In genomic region chr5:139341187-139341688, GRCh38 we compare ENCODE assay signal across 9 cellular contexts. TPM values are rescaled to one million over a fixed set of nuclear protein-coding genes. Genes with fewer than 3 reads are reported as not detected.
DNase-seq lines count a peak whose midpoint lies in the region; ATAC-seq, FAIRE-seq and TF ChIP-seq lines count a peak whose summit lies in the region.
"Had no signal": no experiment of that assay in that cellular context is flagged by ENCODE, and none has a peak within 500 bp of the region (broad histone marks: within the 10 kb centered on the region; RNA-seq: fewer than 3 reads in every experiment).

No MANE protein-coding gene starts in this region.

- H3K4me3 ChIP-seq in kidney (ENCODE audit: low read length in 2 of 2), result peak overlapping the region; percentile 72 to 99
- H3K4me3 ChIP-seq in thoracic aorta, result peak overlapping the region; percentile 91

- no peak for FAIRE-seq in kidney (lab: Jason Lieb, UNC)

- H3K9me3 ChIP-seq in kidney (ENCODE audit: control insufficient read depth in 1 of 2, low read length in 2 of 2) (no peaks in the 10 kb centered on the region), thoracic aorta (no peaks in the 10 kb centered on the region)

- H3K36me3 ChIP-seq in kidney (ENCODE audit: control insufficient read depth in 1 of 2, insufficient read depth in 2 of 2, low read length in 2 of 2) (no peaks in the 10 kb centered on the region), thoracic aorta (no peaks in the 10 kb centered on the region)

- no peak for DNase-seq in activated T-cell treated with anti-CD3 and anti-CD28 coated beads, Interleukin-2, amount 50 U/mL, for 24 hours
- DNase-seq in activated T-cell treated with anti-CD3 and anti-CD28 coated beads, Interleukin-2, amount 50 U/mL, for 48 hours, result no peak
- no peak for DNase-seq in activated naive CD4-positive, alpha-beta T cell treated with anti-CD3 and anti-CD28 coated beads, Interleukin-2, amount 50 U/mL, for 72 hours (ENCODE audit: low spot score in 2 of 2)
- DNase-seq in kidney (no peak), thoracic aorta (ENCODE audit: low spot score) (no peak), epidermal melanocyte (ENCODE audit: insufficient read length, low spot score) (no peak), A172 (ENCODE audit: low spot score) (no peak)

- peak overlapping the region; percentile 96 for H3K4me3 Mint-ChIP-seq in activated T-cell treated with anti-CD3 and anti-CD28 coated beads, Interleukin-2, amount 50 U/mL, for 24 hours

- H3K4me1 ChIP-seq in kidney (ENCODE audit: control insufficient read depth in 1 of 2, insufficient read depth in 1 of 2, low read depth in 1 of 2, low read length in 2 of 2) (peaks cover 7 to 13% of the 10 kb centered on the region in 2 donors), thoracic aorta (ENCODE audit: control insufficient read depth in 1 of 2, low read depth in 2 of 2) (peaks cover 16 to 42% of the 10 kb centered on the region in 2 donors)

- H3K27me3 ChIP-seq in thoracic aorta (replicated peaks; ENCODE audit: insufficient read depth), result no peaks in the 10 kb centered on the region

- H3K9ac ChIP-seq in kidney (ENCODE audit: low read length in 2 of 2), result peak overlapping the region; percentile 22 to 55

- peaks cover 36% of the 10 kb centered on the region for H3K36me3 Mint-ChIP-seq in activated T-cell treated with anti-CD3 and anti-CD28 coated beads, Interleukin-2, amount 50 U/mL, for 24 hours (ENCODE audit: low read depth)
- H3K36me3 Mint-ChIP-seq in activated naive CD4-positive, alpha-beta T cell treated with anti-CD3 and anti-CD28 coated beads, Interleukin-2, amount 50 U/mL, for 72 hours, result peaks cover 18 to 23% of the 10 kb centered on the region in 2 donors

- intact Hi-C loops in kidney (cut with DNase I), result no loop called here

- peak overlapping the region; percentile 99 for H3K27ac Mint-ChIP-seq in activated T-cell treated with anti-CD3 and anti-CD28 coated beads, Interleukin-2, amount 50 U/mL, for 24 hours
- H3K27ac Mint-ChIP-seq in activated naive CD4-positive, alpha-beta T cell treated with anti-CD3 and anti-CD28 coated beads, Interleukin-2, amount 50 U/mL, for 72 hours, result peak overlapping the region; percentile 94 to 98

- no peaks in the 10 kb centered on the region for H3K27me3 Mint-ChIP-seq in activated T-cell treated with anti-CD3 and anti-CD28 coated beads, Interleukin-2, amount 50 U/mL, for 24 hours

- TF ChIP-seq CTCF in kidney (IDR thresholded peaks at IDR 0.05; ENCODE audit: borderline replicate concordance, extremely low read depth, insufficient read depth) (no peak), thoracic aorta (IDR thresholded peaks at IDR 0.05) (no peak)

- H3K4me1 Mint-ChIP-seq in activated T-cell treated with anti-CD3 and anti-CD28 coated beads, Interleukin-2, amount 50 U/mL, for 24 hours (ENCODE audit: low read depth), result peaks cover 53% of the 10 kb centered on the region

- H3K27ac ChIP-seq in kidney (ENCODE audit: low read depth in 2 of 2, low read length in 2 of 2), result peak overlapping the region in 1 of 2 donors; percentile 98
- peak overlapping the region in 1 of 2 donors; percentile 97 for H3K27ac ChIP-seq in thoracic aorta

- no peaks in the 10 kb centered on the region for H3K9me3 Mint-ChIP-seq in activated T-cell treated with anti-CD3 and anti-CD28 coated beads, Interleukin-2, amount 50 U/mL, for 24 hours
- H3K9me3 Mint-ChIP-seq in activated naive CD4-positive, alpha-beta T cell treated with anti-CD3 and anti-CD28 coated beads, Interleukin-2, amount 50 U/mL, for 72 hours, result no peaks in the 10 kb centered on the region

- ATAC-seq in activated naive CD4-positive, alpha-beta T cell treated with anti-CD3 and anti-CD28 coated beads, Interleukin-2, amount 50 U/mL, for 72 hours, result no peak
- peak; percentile 8 for ATAC-seq in thoracic aorta (ENCODE audit: insufficient number of reproducible peaks, low FRiP score, low read depth)
- no peak for ATAC-seq in HG03108 (IDR thresholded peaks at IDR 0.05; ENCODE audit: unreplicated experiment)

RNA-seq across cellular contexts. Expression of gene PAIP2, which starts 0.4 kb away (rescaled TPM):
- total RNA-seq in activated naive CD4-positive, alpha-beta T cell treated with anti-CD3 and anti-CD28 coated beads, Interleukin-2, amount 50 U/mL, for 72 hours, result 100 to 1,000 TPM in 1 of 2 donors, 10 to 100 TPM in 1; 85.7 to 111 TPM
- total RNA-seq in kidney, result 68.0 TPM
- polyA plus RNA-seq in kidney (ENCODE audit: insufficient read depth, low read depth, low replicate concordance), result 121 TPM
- 10 to 100 TPM; 53.9 to 65.6 TPM for total RNA-seq in thoracic aorta
- total RNA-seq in A172 (2014; rRNA removed; shearing (Covaris generic)), result 88.1 and 89.9 TPM in 2 replicates

RNA-seq across cellular contexts. Expression of gene SLC23A1, which starts 41.9 kb away (rescaled TPM):
- total RNA-seq in activated naive CD4-positive, alpha-beta T cell treated with anti-CD3 and anti-CD28 coated beads, Interleukin-2, amount 50 U/mL, for 72 hours, result 1 to 10 TPM in 1 of 2 donors, under 1 TPM in 1; 0.25 to 2.3 TPM
- total RNA-seq in kidney (3.5 TPM), thoracic aorta (not detected)
- polyA plus RNA-seq in kidney (ENCODE audit: insufficient read depth, low read depth, low replicate concordance), result 31.9 TPM
- total RNA-seq in A172 (2014; rRNA removed; shearing (Covaris generic)), result not detected in 2 replicates
- total RNA-seq: Daoy had no signal

RNA-seq across cellular contexts. Expression of gene MATR3, which starts 47.7 kb away (rescaled TPM):
- 100 to 1,000 TPM; 160 to 182 TPM for total RNA-seq in activated naive CD4-positive, alpha-beta T cell treated with anti-CD3 and anti-CD28 coated beads, Interleukin-2, amount 50 U/mL, for 72 hours
- total RNA-seq in kidney (215 TPM), thoracic aorta (100 to 1,000 TPM; 194 to 264 TPM)
- polyA plus RNA-seq in kidney (ENCODE audit: insufficient read depth, low read depth, low replicate concordance), result 124 TPM
- 333 and 368 TPM in 2 replicates for total RNA-seq in A172 (2014; rRNA removed; shearing (Covaris generic))

RNA-seq across cellular contexts. Expression of gene MZB1, which starts 48.5 kb away (rescaled TPM):
- 10 to 100 TPM; 14.2 to 24.1 TPM for total RNA-seq in activated naive CD4-positive, alpha-beta T cell treated with anti-CD3 and anti-CD28 coated beads, Interleukin-2, amount 50 U/mL, for 72 hours
- total RNA-seq in kidney, result 49.6 TPM
- 1.2 TPM for polyA plus RNA-seq in kidney (ENCODE audit: insufficient read depth, low read depth, low replicate concordance)
- total RNA-seq in thoracic aorta, result not detected
- total RNA-seq in A172 (2014; rRNA removed; shearing (Covaris generic)), result not detected in 2 replicates
- total RNA-seq: Daoy had no signal

RNA-seq across cellular contexts. Expression of gene PROB1, which starts 53.7 kb away (rescaled TPM):
- 1 to 10 TPM; 3.3 to 4.3 TPM for total RNA-seq in activated naive CD4-positive, alpha-beta T cell treated with anti-CD3 and anti-CD28 coated beads, Interleukin-2, amount 50 U/mL, for 72 hours
- total RNA-seq in kidney (3.8 TPM), thoracic aorta (1 to 10 TPM; 1.9 to 4.9 TPM)
- polyA plus RNA-seq in kidney (ENCODE audit: insufficient read depth, low read depth, low replicate concordance), result 1.5 TPM
- total RNA-seq in A172 (2014; rRNA removed; shearing (Covaris generic)), result 0.17 and 0.53 TPM in 2 replicates
